In the genomic region with DNA sequence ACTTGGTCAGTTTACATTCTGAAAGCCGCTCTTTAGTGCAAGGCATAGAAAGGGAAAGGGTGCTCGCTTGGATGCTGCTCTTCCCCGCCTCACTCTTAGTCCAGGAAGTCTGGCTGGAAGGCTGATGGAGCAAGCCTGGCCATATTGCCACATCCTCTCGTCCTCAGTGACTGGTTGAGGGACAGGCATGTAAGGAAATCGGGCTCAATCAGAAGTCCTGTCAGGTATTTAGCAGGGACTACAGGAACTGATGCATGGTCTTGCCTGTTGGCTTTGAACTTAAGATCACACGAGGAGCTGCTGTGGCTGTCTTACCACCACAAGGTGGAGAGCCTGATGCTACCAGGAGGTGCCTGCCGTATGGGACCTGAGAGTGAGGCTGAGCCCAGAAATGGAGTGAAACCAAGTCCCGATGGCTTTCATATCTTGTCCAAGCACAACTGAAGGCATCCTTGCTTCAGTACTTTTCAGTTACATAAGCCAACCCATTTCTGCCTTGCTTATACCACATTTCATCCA, we compare ENCODE assay signal across 1 cellular context.
TF ChIP-seq lines count a peak whose summit lies in the region.

No MANE protein-coding gene starts in this region.

TF ChIP-seq in H1, 55 proteins besides CTCF, POLR2A, EP300 and RAD21:
- TF ChIP-seq CEBPB (IDR thresholded peaks at IDR 0.05; ENCODE audit: low read depth, low read length): no peak
- no peak for TF ChIP-seq TCF12 (IDR thresholded peaks at IDR 0.05; ENCODE audit: low read depth, low read length)
- no peak for TF ChIP-seq MAFK (IDR thresholded peaks at IDR 0.05; ENCODE audit: low read depth, low read length)
- TF ChIP-seq JUN (IDR thresholded peaks at IDR 0.05; ENCODE audit: low read depth, low read length): no peak
- TF ChIP-seq, protein P1, sequence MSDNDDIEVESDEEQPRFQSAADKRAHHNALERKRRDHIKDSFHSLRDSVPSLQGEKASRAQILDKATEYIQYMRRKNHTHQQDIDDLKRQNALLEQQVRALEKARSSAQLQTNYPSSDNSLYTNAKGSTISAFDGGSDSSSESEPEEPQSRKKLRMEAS (IDR thresholded peaks at IDR 0.05): no peak
